In the genomic region with DNA sequence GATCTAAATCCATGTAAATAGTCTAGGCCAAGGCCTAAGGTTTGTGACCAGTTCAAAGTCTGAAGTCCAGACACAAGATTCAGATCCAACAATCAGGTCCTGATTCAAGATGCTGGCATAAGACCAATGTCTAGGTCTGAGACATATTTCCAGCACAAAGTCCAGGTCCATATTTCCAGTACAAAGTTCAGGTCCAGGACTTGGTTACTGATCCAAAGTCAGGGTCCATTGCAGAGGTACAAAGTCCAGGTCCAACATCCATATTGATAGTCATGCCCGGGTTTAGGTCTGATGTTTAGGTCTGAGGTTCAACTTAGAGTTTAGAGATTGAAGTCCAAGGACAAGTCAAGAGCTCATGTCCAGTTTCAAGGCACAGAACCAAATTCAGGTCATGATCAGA, we compare ENCODE assay signal across 9 cellular contexts. TPM values are rescaled to one million over a fixed set of nuclear protein-coding genes. Genes with fewer than 3 reads are reported as not detected.
"Had no signal": no experiment of that assay in that cellular context is flagged by ENCODE, and none has a peak within 500 bp of the region (broad histone marks: within the 10 kb centered on the region; RNA-seq: fewer than 3 reads in every experiment).

No MANE protein-coding gene starts in this region.

- FAIRE-seq: G401.6, GM12878, GM12891, GM12892, GM18507, GM19239 had no signal

- ATAC-seq: GM12878 had no signal

- DNase-seq: GDM1, GF-D8 had no signal

- H3K4me3 ChIP-seq: GM12878 had no signal

RNA-seq across cellular contexts. Expression of a gene that starts 52.7 kb away (rescaled TPM):
- total RNA-seq: G401 had no signal
